7 cellular contexts compared by ENCODE assay signal in the genomic region with DNA sequence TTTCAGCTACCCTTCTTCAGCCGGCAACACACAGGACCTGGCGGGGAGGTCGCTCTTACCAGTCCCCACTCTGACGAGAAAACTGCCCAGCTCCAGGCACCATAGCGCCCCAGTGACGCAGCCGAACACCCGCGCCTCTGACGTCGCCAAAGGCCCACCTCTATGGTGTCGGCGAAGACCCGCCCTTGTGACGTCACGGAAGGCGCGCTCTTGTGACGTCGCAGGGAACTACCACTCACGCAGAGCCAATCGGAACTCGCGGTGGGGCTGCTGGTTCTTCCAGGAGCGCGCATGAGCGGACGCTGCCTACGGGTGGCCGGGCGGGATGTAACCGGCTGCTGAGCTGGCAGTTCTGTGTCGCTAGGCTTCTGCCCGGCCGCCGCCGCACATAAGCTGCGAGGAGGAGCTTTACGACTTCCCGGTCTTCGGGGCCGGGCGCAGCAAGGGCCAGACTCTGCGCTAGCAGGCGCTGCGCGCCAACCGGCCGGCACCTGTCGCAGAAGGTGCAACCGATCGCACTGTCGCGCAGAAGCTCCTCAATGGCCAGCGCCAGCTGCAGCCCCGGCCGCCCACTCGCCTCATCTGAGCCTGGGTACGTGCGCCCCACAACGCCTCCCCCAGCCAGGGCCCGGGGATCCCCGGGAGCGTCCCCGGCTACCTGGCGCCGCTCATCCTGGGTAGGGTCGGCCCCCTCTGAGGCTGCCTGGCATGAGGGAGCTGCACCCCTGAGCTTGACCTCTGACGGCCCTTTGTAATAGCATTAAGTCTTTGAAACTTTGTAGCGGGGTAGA.
DNase-seq lines count a peak whose midpoint lies in the region; ATAC-seq, FAIRE-seq and TF ChIP-seq lines count a peak whose summit lies in the region.
"Not testable (repeated sequence)": the region's sequence is repeated elsewhere in the genome, so short reads cannot be mapped to it uniquely, and the experiment has no call there.

No MANE protein-coding gene starts in this region.

- H3K36me3 ChIP-seq in astrocyte (ENCODE audit: insufficient read depth, low read length); rectal smooth muscle tissue (ENCODE audit: control insufficient read depth, insufficient read depth, low read length): not testable (repeated sequence)

- peak overlapping the region; percentile 53 for H3K4me3 ChIP-seq in astrocyte (ENCODE audit: insufficient read depth, low read depth, low read length)
- H3K4me3 ChIP-seq in rectal smooth muscle tissue (ENCODE audit: low read length): peak overlapping the region; percentile 63

- not testable (repeated sequence) for H3K27me3 Mint-ChIP-seq in T-helper 2 cell treated with Interferon-gamma antibody and Interleukin-4, amounts not matched to agents 5 μg/mL and 100 μg/mL, for 36 hours (ENCODE audit: low read depth); astrocyte (ENCODE audit: low read depth, unreplicated experiment)

- H3K9me3 ChIP-seq in astrocyte (ENCODE audit: insufficient read depth, low read depth, low read length): not testable (repeated sequence)

- peak overlapping the region; percentile 98 for H3K27ac Mint-ChIP-seq in T-helper 2 cell treated with Interferon-gamma antibody and Interleukin-4, amounts not matched to agents 5 μg/mL and 100 μg/mL, for 36 hours
- peak overlapping the region; percentile 100 for H3K27ac Mint-ChIP-seq in astrocyte (ENCODE audit: unreplicated experiment)

- H3K27ac ChIP-seq in astrocyte (ENCODE audit: low read depth, low read length) (peak overlapping the region; percentile 81), rectal smooth muscle tissue (ENCODE audit: low read depth, low read length) (peak overlapping the region; percentile 84)

- H3K4me2 ChIP-seq in astrocyte (ENCODE audit: low read length): peak overlapping the region; percentile 77

- H3K4me1 ChIP-seq in astrocyte (ENCODE audit: insufficient read depth, low read length); rectal smooth muscle tissue (ENCODE audit: control insufficient read depth, insufficient read depth, low read length): not testable (repeated sequence)

- ATAC-seq in GM18502 (IDR thresholded peaks at IDR 0.05; ENCODE audit: poor library complexity, unreplicated experiment): peak; percentile 100
- ATAC-seq in HG02970 (IDR thresholded peaks at IDR 0.05; ENCODE audit: low FRiP score, unreplicated experiment): peak; percentile 100

- not testable (repeated sequence) for H3K79me2 ChIP-seq in astrocyte (ENCODE audit: insufficient read depth, low read length)

- not testable (repeated sequence) for H3K36me3 Mint-ChIP-seq in T-helper 2 cell treated with Interferon-gamma antibody and Interleukin-4, amounts not matched to agents 5 μg/mL and 100 μg/mL, for 36 hours (ENCODE audit: low read depth); astrocyte (ENCODE audit: low read depth, unreplicated experiment)

- H4K20me1 ChIP-seq in astrocyte (ENCODE audit: insufficient read depth, low read length): not testable (repeated sequence)

- TF ChIP-seq CTCF in astrocyte (IDR thresholded peaks at IDR 0.05; ENCODE audit: insufficient read depth, low read depth, low read length): not testable (repeated sequence)

- FAIRE-seq in astrocyte (lab: Jason Lieb, UNC): not testable (repeated sequence)

- H3K9ac ChIP-seq in astrocyte (ENCODE audit: low read length) (peak overlapping the region; percentile 75), rectal smooth muscle tissue (ENCODE audit: low read length) (peak overlapping the region; percentile 38)

- H3K9me3 Mint-ChIP-seq in T-helper 2 cell treated with Interferon-gamma antibody and Interleukin-4, amounts not matched to agents 5 μg/mL and 100 μg/mL, for 36 hours; astrocyte (ENCODE audit: unreplicated experiment): not testable (repeated sequence)

- not testable (repeated sequence) for H3K4me1 Mint-ChIP-seq in T-helper 2 cell treated with Interferon-gamma antibody and Interleukin-4, amounts not matched to agents 5 μg/mL and 100 μg/mL, for 36 hours (ENCODE audit: low read depth); astrocyte (ENCODE audit: low read depth, unreplicated experiment)

- H2AFZ ChIP-seq in astrocyte (ENCODE audit: low read depth, low read length): not testable (repeated sequence)

- H3K4me3 Mint-ChIP-seq in T-helper 2 cell treated with Interferon-gamma antibody and Interleukin-4, amounts not matched to agents 5 μg/mL and 100 μg/mL, for 36 hours: peak overlapping the region; percentile 97
- H3K4me3 Mint-ChIP-seq in astrocyte (ENCODE audit: unreplicated experiment): peak overlapping the region; percentile 92

- DNase-seq in NCI-H187 treated with DMSO at 0.1 percent for 48 hours (lab: John Stamatoyannopoulos, UW) (peak; percentile 40), astrocyte (ENCODE audit: low read depth) (peak; percentile 96), hepatic stellate cell (ENCODE audit: low spot score) (peak; percentile 89)
- DNase-seq in T-helper 2 cell treated with Interferon-gamma antibody and Interleukin-4, amounts not matched to agents 5 μg/mL and 100 μg/mL, for 36 hours (ENCODE audit: low spot score): peak; percentile 100

- H3K27me3 ChIP-seq in astrocyte (ENCODE audit: insufficient read depth, low read length); rectal smooth muscle tissue (ENCODE audit: control insufficient read depth, insufficient read depth, low read length): not testable (repeated sequence)

Comparison
In these comparisons a context has a peak if more than half of its experiments do, and no peak if none do; other contexts are left out.
1. Peak in every context shown above with its lines: DNase-seq, ATAC-seq, H3K4me3 ChIP-seq and H3K27ac ChIP-seq.
2. DNase-seq: peak in every context shown above with its lines; median percentile 100 in T-helper 2 cell treated with Interferon-gamma antibody and Interleukin-4, amounts not matched to agents 5 μg/mL and 100 μg/mL, for 36 hours; 96 in astrocyte; 89 in hepatic stellate cell; 40 in NCI-H187 treated with DMSO at 0.1 percent for 48 hours.